Comparison of ENCODE assay signal across 17 cellular contexts in genomic region chr18:379665-380356, GRCh38.
A peak's percentile ranks its signal among the peaks of the same experiment; 100 is the strongest.
DNase-seq lines count a peak whose midpoint lies in the region; ATAC-seq and TF ChIP-seq lines count a peak whose summit lies in the region.
"Had no signal": no experiment of that assay in that cellular context is flagged by ENCODE, and none has a peak within 500 bp of the region (broad histone marks: within the 10 kb centered on the region; RNA-seq: fewer than 3 reads in every experiment).

No MANE protein-coding gene starts in this region.

- peak; percentile 63 for ATAC-seq in left ventricle myocardium superior
- no peak for ATAC-seq in foreskin keratinocyte
- ATAC-seq: T-helper 17 cell had no signal

- H3K4me1 ChIP-seq in smooth muscle cell (ENCODE audit: low read depth) (peaks cover 3% of the 10 kb centered on the region), foreskin keratinocyte (no peaks in the 10 kb centered on the region)
- H3K4me1 ChIP-seq: BE2C had no signal

- H3K9me3 ChIP-seq in smooth muscle cell (replicated peaks; ENCODE audit: low read depth) (no peaks in the 10 kb centered on the region), MG63 (0 out of 2 replicates have a peak, but pooled peaks cover 3% of the 10 kb centered on the region)
- H3K9me3 ChIP-seq: BE2C, ovary, tibial artery had no signal

- WGBS in smooth muscle cell (ENCODE audit: low lambda C conversion rate): 55% methylated on average over 10 of the region's 10 CpGs

- intact Hi-C loops in left ventricle myocardium superior (cut with micrococcal nuclease): no loop called here

- DNase-seq in KBM-7 (peak; percentile 46), SKM-1 treated with dmso at 0.1 percent for 144 hours (lab: John Stamatoyannopoulos, UW; ENCODE audit: unreplicated experiment) (peak; percentile 98), left ventricle myocardium superior (peak; percentile 48), smooth muscle cell (lab: John Stamatoyannopoulos, UW; ENCODE audit: unreplicated experiment) (no peak), NCI-H146 (lab: John Stamatoyannopoulos, UW) (no peak), foreskin keratinocyte (no peak), amniotic stem cell (lab: John Stamatoyannopoulos, UW) (no peak), MG63 (no peak)
- DNase-seq: BE2C, DND-41, dorsolateral prefrontal cortex, HFFc6, NCI-H226, ovary, PC-9, T-helper 17 cell had no signal

- H3K4me3 ChIP-seq in smooth muscle cell (no peak overlapping the region), MG63 (no peak overlapping the region)
- H3K4me3 ChIP-seq: dorsolateral prefrontal cortex, ovary, PC-9, tibial artery had no signal

- TF ChIP-seq CTCF in smooth muscle cell (IDR thresholded peaks at IDR 0.05; ENCODE audit: borderline replicate concordance, insufficient read depth, poor library complexity, severe bottlenecking): no peak
- TF ChIP-seq CTCF in foreskin keratinocyte (conservative IDR thresholded peaks at IDR 0.05): no peak

- H2AFZ ChIP-seq in smooth muscle cell (ENCODE audit: low read depth): no peak overlapping the region
- H2AFZ ChIP-seq: PC-9 had no signal

- H3K9ac ChIP-seq in smooth muscle cell (ENCODE audit: low read depth): no peak overlapping the region

- peak overlapping the region; percentile 22 for H3K4me2 ChIP-seq in smooth muscle cell
- H3K4me2 ChIP-seq: PC-9 had no signal

- H3F3A ChIP-seq in smooth muscle cell (ENCODE audit: low read depth): no peaks in the 10 kb centered on the region

- in situ Hi-C loops in KBM-7 (cut with MboI; ENCODE audit: low pct_unique_long_range_greater_than_20kb, low sequenced_read_pairs): no loop called here

- H3K36me3 ChIP-seq in smooth muscle cell (ENCODE audit: low read depth) (no peaks in the 10 kb centered on the region), MG63 (no peaks in the 10 kb centered on the region)
- H3K36me3 ChIP-seq: BE2C, ovary, tibial artery had no signal

- no peaks in the 10 kb centered on the region for H4K20me1 ChIP-seq in smooth muscle cell (ENCODE audit: low read depth)

- H3K27ac ChIP-seq in smooth muscle cell (ENCODE audit: low read depth): no peak overlapping the region
- H3K27ac ChIP-seq in foreskin keratinocyte: no peak overlapping the region
- H3K27ac ChIP-seq: ovary, PC-9, tibial artery had no signal

- no peaks in the 10 kb centered on the region for H3K27me3 ChIP-seq in smooth muscle cell (ENCODE audit: low read depth)
- H3K27me3 ChIP-seq in foreskin keratinocyte: no peaks in the 10 kb centered on the region
- H3K27me3 ChIP-seq in MG63: no peaks in the 10 kb centered on the region
- H3K27me3 ChIP-seq: BE2C, dorsolateral prefrontal cortex, ovary, tibial artery had no signal

- peaks cover 5% of the 10 kb centered on the region for H3K79me2 ChIP-seq in smooth muscle cell (ENCODE audit: low read depth)

Comparison
In these comparisons a context has a peak if more than half of its experiments do, and no peak if none do; other contexts are left out.
1. DNase-seq: peak in KBM-7 (single experiment), SKM-1 treated with dmso at 0.1 percent for 144 hours (single experiment) and left ventricle myocardium superior (single experiment); none in smooth muscle cell (single experiment), NCI-H146 (single experiment), foreskin keratinocyte (0 of 2), amniotic stem cell (single experiment) and MG63 (single experiment).